In the genomic region with DNA sequence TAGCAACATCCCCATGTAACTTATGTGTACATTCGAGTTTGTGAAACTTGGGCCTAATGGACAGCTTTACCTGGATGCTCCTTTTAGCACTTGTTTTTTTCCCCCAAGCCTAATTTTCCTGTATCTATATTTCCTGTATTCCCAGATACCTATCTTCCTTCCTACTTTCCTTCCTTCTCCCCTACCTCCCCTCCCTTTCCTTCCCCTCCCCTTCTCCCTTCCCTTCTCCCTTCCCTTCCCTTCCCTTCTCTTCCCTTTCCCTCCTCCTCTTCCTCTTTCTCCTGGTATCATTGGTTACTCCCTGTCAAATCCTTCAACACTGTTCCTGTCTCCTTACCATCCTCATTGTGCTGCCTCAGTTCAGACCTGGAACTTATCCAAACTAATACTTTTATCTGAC, we compare ENCODE assay signal across 23 cellular contexts. TPM values are rescaled to one million over a fixed set of nuclear protein-coding genes. Genes with fewer than 3 reads are reported as not detected.
DNase-seq lines count a peak whose midpoint lies in the region; ATAC-seq, FAIRE-seq and TF ChIP-seq lines count a peak whose summit lies in the region.
"Had no signal": no experiment of that assay in that cellular context is flagged by ENCODE, and none has a peak within 500 bp of the region (broad histone marks: within the 10 kb centered on the region; RNA-seq: fewer than 3 reads in every experiment).

No MANE protein-coding gene starts in this region.

- RAD21 ChIA-PET in HCT116 (lab: Charles Lee; ENCODE audit: low non-redundant PET in 1 of 2, low total read pairs in 2 of 2, uncharacterized antibody in 2 of 2, unreplicated experiment in 2 of 2): no interaction called here

- H3K36me3 Mint-ChIP-seq in stimulated activated effector memory CD8-positive, alpha-beta T cell treated with anti-CD3 and anti-CD28 coated beads, Interleukin-12 subunit alpha, Interleukin-12 subunit beta, amount 100 ng/mL, for 72 hours: no peaks in the 10 kb centered on the region
- H3K36me3 Mint-ChIP-seq: CD4-positive, CD25-positive, alpha-beta regulatory T cell; CD8-positive, alpha-beta memory T cell had no signal

- H3K9me3 ChIP-seq in HCT116 (ENCODE audit: control insufficient read depth in 1 of 2, insufficient read depth in 1 of 2, low read depth in 1 of 2, low read length in 2 of 2) (no peaks in the 10 kb centered on the region), HEK293 (ENCODE audit: control insufficient read depth, insufficient read depth, low read depth, low read length) (no peaks in the 10 kb centered on the region), K562 (replicated peaks; ENCODE audit: control insufficient read depth, insufficient read depth, low read depth, low read length) (no peaks in the 10 kb centered on the region), Peyer's patch (no peaks in the 10 kb centered on the region)
- H3K9me3 ChIP-seq: BE2C, HAP-1 had no signal

- FAIRE-seq in K562 (lab: Jason Lieb, UNC): no peak
- FAIRE-seq: A204.1, GM12891, GM19239, HTR-8/SVneo had no signal

- CTCF ChIA-PET in HCT116 (lab: Charles Lee) (interaction anchor here (1.0 kb wide), 1 partner anchor 321 kb away, joined by 3 read pairs; no protein-coding TSS in a partner anchor), HEK293 (lab: Yijun Ruan, JAX) (no interaction called here), K562 (lab: Yijun Ruan, JAX; ENCODE audit: low intra/inter-chr PET ratio) (no interaction called here)

- ATAC-seq in HCT116 (no peak), K562 (no peak)
- ATAC-seq in stimulated activated effector memory CD8-positive, alpha-beta T cell treated with anti-CD3 and anti-CD28 coated beads, Interleukin-12 subunit alpha, Interleukin-12 subunit beta, amount 100 ng/mL, for 72 hours: no peak

- H4K20me1 ChIP-seq in HCT116 (ENCODE audit: insufficient read depth) (no peaks in the 10 kb centered on the region), K562 (replicated peaks; ENCODE audit: control insufficient read depth, insufficient read depth, low read length) (no peaks in the 10 kb centered on the region)

- no peak overlapping the region for H3K4me3 ChIP-seq in HCT116 (replicated peaks in 1 of 2; ENCODE audit: low read depth in 1 of 2, low read length in 2 of 2)
- no peak overlapping the region for H3K4me3 ChIP-seq in HEK293 (ENCODE audit: low read depth, low read length)
- no peak overlapping the region for H3K4me3 ChIP-seq in K562
- no peak overlapping the region for H3K4me3 ChIP-seq in Peyer's patch
- H3K4me3 ChIP-seq: GM23248, HAP-1 had no signal

- H3K9ac ChIP-seq in HCT116 (ENCODE audit: low read length) (no peak overlapping the region), K562 (ENCODE audit: insufficient read depth in 1 of 2, low read depth in 2 of 2, low read length in 2 of 2) (no peak overlapping the region)
- H3K9ac ChIP-seq: GM23248 had no signal

- H3K27me3 ChIP-seq in HCT116 (ENCODE audit: insufficient read depth, low read length) (no peaks in the 10 kb centered on the region), K562 (ENCODE audit: control insufficient read depth in 2 of 2, insufficient read depth in 2 of 2, low read length in 2 of 2) (peaks cover 1 to 12% of the 10 kb centered on the region in 2 experiments), Peyer's patch (peaks cover 0 to under 1% of the 10 kb centered on the region in 2 donors)
- H3K27me3 ChIP-seq: BE2C had no signal

- H3K9me2 ChIP-seq in HCT116 (ENCODE audit: insufficient read depth): no peaks in the 10 kb centered on the region

- peak overlapping the region; percentile 4 for H3K27ac Mint-ChIP-seq in stimulated activated effector memory CD8-positive, alpha-beta T cell treated with anti-CD3 and anti-CD28 coated beads, Interleukin-12 subunit alpha, Interleukin-12 subunit beta, amount 100 ng/mL, for 72 hours
- H3K27ac Mint-ChIP-seq: CD4-positive, CD25-positive, alpha-beta regulatory T cell; HFFc6 had no signal

- POLR2A ChIA-PET in HCT116 (lab: Charles Lee): no interaction called here
- POLR2A ChIA-PET in HEK293 (lab: Yijun Ruan, JAX): no interaction called here
- POLR2A ChIA-PET in K562 (lab: Yijun Ruan, JAX): no interaction called here

- H3K9me1 ChIP-seq in K562 (ENCODE audit: control insufficient read depth, insufficient read depth, low read length): no peaks in the 10 kb centered on the region

- H3K4me1 ChIP-seq in HCT116 (ENCODE audit: control insufficient read depth in 1 of 2, insufficient read depth in 2 of 2, low read length in 2 of 2): peaks cover 4 to 28% of the 10 kb centered on the region in 2 experiments
- no peaks in the 10 kb centered on the region for H3K4me1 ChIP-seq in HEK293 (ENCODE audit: control insufficient read depth, insufficient read depth, low read length)
- no peaks in the 10 kb centered on the region; a peak in 1 of 5 replicates for H3K4me1 ChIP-seq in K562 (replicated peaks in 1 of 2; ENCODE audit: control insufficient read depth in 2 of 2, insufficient read depth in 2 of 2, low read length in 2 of 2)
- no peaks in the 10 kb centered on the region for H3K4me1 ChIP-seq in Peyer's patch
- H3K4me1 ChIP-seq: BE2C, HAP-1 had no signal

- H3K4me2 ChIP-seq in HCT116 (ENCODE audit: low read length): no peak overlapping the region
- no peak overlapping the region for H3K4me2 ChIP-seq in K562 (ENCODE audit: insufficient read depth, low read length)

- TF ChIP-seq RAD21 in HCT116 (IDR thresholded peaks at IDR 0.05; ENCODE audit: low read depth): no peak
- no peak for TF ChIP-seq RAD21 in K562 (CRISPR knock-in tag; conservative IDR thresholded peaks at IDR 0.05 in 1 of 2, IDR thresholded peaks at IDR 0.05 in 1 of 2)

- H3K9me3 Mint-ChIP-seq in stimulated activated effector memory CD8-positive, alpha-beta T cell treated with anti-CD3 and anti-CD28 coated beads, Interleukin-12 subunit alpha, Interleukin-12 subunit beta, amount 100 ng/mL, for 72 hours: no peaks in the 10 kb centered on the region
- H3K9me3 Mint-ChIP-seq: CD4-positive, CD25-positive, alpha-beta regulatory T cell; CD8-positive, alpha-beta memory T cell; HFFc6 had no signal

- H3K27ac ChIP-seq in HCT116 (ENCODE audit: low read depth, low read length) (no peak overlapping the region), HEK293 (ENCODE audit: extremely low read depth, low read depth, low read length) (no peak overlapping the region), K562 (ENCODE audit: extremely low read depth, low read depth, low read length) (no peak overlapping the region), Peyer's patch (no peak overlapping the region)
- H3K27ac ChIP-seq: GM23248 had no signal

- WGBS in K562 (ENCODE audit: insufficient coverage, low coverage, missing lambda C conversion rate): 0% methylated on average over 1 of the region's 1 CpG

- no peaks in the 10 kb centered on the region for H3K4me1 Mint-ChIP-seq in stimulated activated effector memory CD8-positive, alpha-beta T cell treated with anti-CD3 and anti-CD28 coated beads, Interleukin-12 subunit alpha, Interleukin-12 subunit beta, amount 100 ng/mL, for 72 hours
- H3K4me1 Mint-ChIP-seq: CD4-positive, CD25-positive, alpha-beta regulatory T cell; CD8-positive, alpha-beta memory T cell had no signal

- DNase-seq in HCT116 (ENCODE audit: low read depth, low spot score) (no peak), K562 (ENCODE audit: extremely low read depth in 1 of 4, low spot score in 3 of 4) (no peak), erythroblast (lab: John Stamatoyannopoulos, UW) (no peak), Peyer's patch (no peak)
- no peak for DNase-seq in stimulated activated effector memory CD8-positive, alpha-beta T cell treated with anti-CD3 and anti-CD28 coated beads, Interleukin-12 subunit alpha, Interleukin-12 subunit beta, amount 100 ng/mL, for 72 hours (ENCODE audit: low spot score in 2 of 2)
- DNase-seq: ACHN; BE2C; C1 segment of cervical spinal cord; CD4-positive, CD25-positive, alpha-beta regulatory T cell; CD8-positive, alpha-beta memory T cell; COR-L47; DMS 273 treated with DMSO at 0.1 percent for 48 hours; DMS53; DND-41; EL; GM23248; HFFc6 had no signal

- H3K4me3 Mint-ChIP-seq in stimulated activated effector memory CD8-positive, alpha-beta T cell treated with anti-CD3 and anti-CD28 coated beads, Interleukin-12 subunit alpha, Interleukin-12 subunit beta, amount 100 ng/mL, for 72 hours: no peak overlapping the region
- H3K4me3 Mint-ChIP-seq: CD4-positive, CD25-positive, alpha-beta regulatory T cell; CD8-positive, alpha-beta memory T cell; HFFc6 had no signal

- H3K36me3 ChIP-seq in HCT116 (ENCODE audit: control insufficient read depth in 1 of 2, insufficient read depth in 2 of 2, low read length in 2 of 2) (no peaks in the 10 kb centered on the region), HEK293 (ENCODE audit: control insufficient read depth in 2 of 2, insufficient read depth in 1 of 2, low read length in 2 of 2) (no peaks in the 10 kb centered on the region), K562 (ENCODE audit: control insufficient read depth, insufficient read depth, low read length) (no peaks in the 10 kb centered on the region), Peyer's patch (no peaks in the 10 kb centered on the region)
- H3K36me3 ChIP-seq: BE2C, HAP-1 had no signal

- intact Hi-C loops in HCT116 (cut with micrococcal nuclease): no loop called here
- intact Hi-C loops in K562 (cut with micrococcal nuclease): no loop called here

- TF ChIP-seq EP300 in K562 (IDR thresholded peaks at IDR 0.05; ENCODE audit: low read length): no peak

- no peaks in the 10 kb centered on the region for H3K79me2 ChIP-seq in HCT116 (ENCODE audit: insufficient read depth, low read length)
- H3K79me2 ChIP-seq in K562 (ENCODE audit: control insufficient read depth, insufficient read depth, low read length): no peaks in the 10 kb centered on the region

- no TSS peak for BruUV-seq in HCT116 (replicated peaks; lab: Mats Ljungman, UMichigan)
- BruUV-seq in K562 (replicated peaks; lab: Mats Ljungman, UMichigan): no TSS peak

- in situ Hi-C loops in K562 (cut with MboI): loop anchor here (10.0 kb wide), 1 partner anchor 456 kb away; no protein-coding TSS in a partner anchor

- H2AFZ ChIP-seq in HCT116 (ENCODE audit: low read depth, low read length, poor library complexity, severe bottlenecking) (peak overlapping the region; percentile 48), K562 (ENCODE audit: low read depth, low read length) (no peak overlapping the region)
- H2AFZ ChIP-seq: GM23248 had no signal

- TF ChIP-seq POLR2A in HCT116 (IDR thresholded peaks at IDR 0.05; ENCODE audit: borderline replicate concordance, extremely low read depth, insufficient read depth, insufficient read length): no peak
- TF ChIP-seq POLR2A in K562 (conservative IDR thresholded peaks at IDR 0.05): no peak
- no peak for TF ChIP-seq POLR2A in erythroblast (IDR thresholded peaks at IDR 0.05; ENCODE audit: low read length)
- no peak for TF ChIP-seq POLR2A in Peyer's patch (IDR thresholded peaks at IDR 0.05)

- TF ChIP-seq CTCF in HCT116 (IDR thresholded peaks at IDR 0.05 in 2 of 3, conservative IDR thresholded peaks at IDR 0.05 in 1 of 3; ENCODE audit: borderline replicate concordance in 1 of 3, insufficient read depth in 1 of 3, low read depth in 2 of 3, low read length in 2 of 3) (no peak), HEK293 (tag by site-specific recombination; IDR thresholded peaks at IDR 0.05) (no peak), K562 (IDR thresholded peaks at IDR 0.05 in 2 of 3, conservative IDR thresholded peaks at IDR 0.05 in 1 of 3; ENCODE audit: insufficient read depth in 2 of 3, low read depth in 1 of 3, low read length in 3 of 3) (no peak), Peyer's patch (IDR thresholded peaks at IDR 0.05) (no peak)

RNA-seq across cellular contexts. Expression of gene KIAA1549L, which starts 7.0 kb away (rescaled TPM):
- 0.30 TPM for total RNA-seq in HCT116 (2021; ENCODE audit: unreplicated experiment)
- 0.19 and 0.29 TPM in 2 replicates for polyA plus RNA-seq in HCT116 (2012)
- total RNA-seq in K562 (2011; cell fraction: chromatin; rRNA removed; ENCODE audit: low replicate concordance): not detected in 2 replicates
- total RNA-seq in K562 (2011; cell fraction: nucleolus; rRNA removed): not detected in 2 replicates
- total RNA-seq in K562 (2011; cell fraction: nucleoplasm; rRNA removed): not detected in 2 replicates
- not detected in 2 replicates for total RNA-seq in K562 (2014; rRNA removed)
- total RNA-seq in K562 (2014; rRNA removed; fragmentation: Illumina TruSeq; extraction: Trizol): not detected in 2 replicates
- total RNA-seq in K562 (2015; rRNA removed; fragmentation: Illumina TruSeq; extraction: Trizol): not detected in 2 replicates
- total RNA-seq in K562 (2021): not detected in 2 replicates
- not detected in 2 replicates for polyA plus RNA-seq in K562 (2011; rRNA removed)
- polyA plus RNA-seq in K562 (2011; cell fraction: cytosol; rRNA removed): under 0.01 TPM in 1 of 2 replicates, not detected in the other
- not detected in 2 replicates for polyA plus RNA-seq in K562 (2011; cell fraction: nucleus; rRNA removed)
- 0.01 TPM in 1 of 2 replicates, not detected in the other for polyA plus RNA-seq in K562 (2012)
- polyA plus RNA-seq in K562 (2014; fragmentation: Illumina TruSeq; extraction: Trizol): not detected in 2 replicates
- polyA plus RNA-seq in K562 (2014; fragmentation: Nextera tagmentation; extraction: Ambion mirVana): not detected
- not detected in 2 replicates for polyA plus RNA-seq in K562 (2014; rRNA removed)
- not detected in 2 replicates for polyA minus RNA-seq in K562 (2011; rRNA and poly(A)+ RNA removed)
- polyA minus RNA-seq in K562 (2011; cell fraction: cytosol; rRNA and poly(A)+ RNA removed): not detected in 2 replicates
- not detected in 2 replicates for polyA minus RNA-seq in K562 (2011; cell fraction: nucleus; rRNA and poly(A)+ RNA removed)
- total RNA-seq in Peyer's patch: under 1 TPM in 1 of 4 donors, not detected in 3; 0.19 TPM
- total RNA-seq: CD4-positive, CD25-positive, alpha-beta regulatory T cell; CD8-positive, alpha-beta memory T cell had no signal
- polyA plus RNA-seq: CD4-positive, CD25-positive, alpha-beta regulatory T cell; CD8-positive, alpha-beta memory T cell had no signal
